13 cellular contexts compared by ENCODE assay signal in genomic region chr11:8282621-8283509, GRCh38. TPM values are rescaled to one million over a fixed set of nuclear protein-coding genes. Genes with fewer than 3 reads are reported as not detected.
DNase-seq lines count a peak whose midpoint lies in the region; ATAC-seq and TF ChIP-seq lines count a peak whose summit lies in the region.
"Had no signal": no experiment of that assay in that cellular context is flagged by ENCODE, and none has a peak within 500 bp of the region (broad histone marks: within the 10 kb centered on the region; RNA-seq: fewer than 3 reads in every experiment).

No MANE protein-coding gene starts in this region.

- no peak overlapping the region for H2BK12ac ChIP-seq in neuronal stem cell (ENCODE audit: low read length)

- H3K4me3 ChIP-seq in heart left ventricle (peak overlapping the region in 9 of 12 donors; percentile 22 to 44 (median 39)), neuronal stem cell (ENCODE audit: low read length in 2 of 2) (peak overlapping the region in 1 of 2 donors; percentile 27)

- no peaks in the 10 kb centered on the region for H3K36me3 Mint-ChIP-seq in stimulated activated naive B cell treated with anti-CD40 and anti-IgM and Interleukin-4, amounts not matched to agents 10 μg/mL and 1 μg/mL and 100 μg/mL, for 72 hours
- H3K36me3 Mint-ChIP-seq: activated naive CD8-positive, alpha-beta T cell had no signal

- H3K9ac ChIP-seq in ES-I3 (ENCODE audit: low read depth, low read length) = peak overlapping the region; percentile 56; the same call in 1 of the 2 replicates
- H3K9ac ChIP-seq in neuronal stem cell (ENCODE audit: low read depth, low read length, poor library complexity) = no peak overlapping the region

- H3K9me3 ChIP-seq in ES-I3 (ENCODE audit: control insufficient read depth, insufficient read depth, low read length) = no peaks in the 10 kb centered on the region
- H3K9me3 ChIP-seq in heart left ventricle = no peaks in the 10 kb centered on the region
- no peaks in the 10 kb centered on the region for H3K9me3 ChIP-seq in neuronal stem cell (replicated peaks in 1 of 2; ENCODE audit: control insufficient read depth in 2 of 2, insufficient read depth in 1 of 2, low read depth in 1 of 2, low read length in 2 of 2)

- H3K27ac Mint-ChIP-seq in stimulated activated naive B cell treated with anti-CD40 and anti-IgM and Interleukin-4, amounts not matched to agents 10 μg/mL and 1 μg/mL and 100 μg/mL, for 72 hours = no peak overlapping the region
- H3K27ac Mint-ChIP-seq: activated naive CD8-positive, alpha-beta T cell; B cell had no signal

- H3K79me1 ChIP-seq in neuronal stem cell (ENCODE audit: low read depth, low read length) = no peaks in the 10 kb centered on the region

- H3K27me3 Mint-ChIP-seq in stimulated activated naive B cell treated with anti-CD40 and anti-IgM and Interleukin-4, amounts not matched to agents 10 μg/mL and 1 μg/mL and 100 μg/mL, for 72 hours = peaks cover 18 to 20% of the 10 kb centered on the region in 2 donors

- H3K27ac ChIP-seq in heart left ventricle = peak overlapping the region in 3 of 12 donors; percentile 22 to 49 (median 38)
- no peak overlapping the region for H3K27ac ChIP-seq in neuronal stem cell (replicated peaks; ENCODE audit: low read length)

- H2AFZ ChIP-seq in neuronal stem cell (ENCODE audit: low read length) = peak overlapping the region; percentile 97

- no peaks in the 10 kb centered on the region for H3K36me3 ChIP-seq in ES-I3 (ENCODE audit: insufficient read depth, low read length)
- H3K36me3 ChIP-seq in heart left ventricle = no peaks in the 10 kb centered on the region
- H3K36me3 ChIP-seq in neuronal stem cell (replicated peaks in 1 of 2; ENCODE audit: control insufficient read depth in 2 of 2, insufficient read depth in 2 of 2, low read length in 2 of 2) = no peaks in the 10 kb centered on the region

- intact Hi-C loops in heart left ventricle (cut with DNase I) = no loop called here

- peaks cover 3% of the 10 kb centered on the region; the same call in 1 of the 2 replicates for H3K4me1 ChIP-seq in ES-I3 (ENCODE audit: insufficient read depth, low read length)
- H3K4me1 ChIP-seq in heart left ventricle = peaks cover 0 to 15% (median 6%) of the 10 kb centered on the region in 12 donors
- H3K4me1 ChIP-seq in neuronal stem cell (ENCODE audit: control insufficient read depth in 2 of 2, insufficient read depth in 1 of 2, low read depth in 1 of 2, low read length in 2 of 2) = peaks cover 11% of the 10 kb centered on the region in 2 donors

- in situ Hi-C loops in GM13976 (cut with MboI; ENCODE audit: low sequenced_read_pairs, unreplicated experiment) = no loop called here

- no peak overlapping the region for H2BK120ac ChIP-seq in neuronal stem cell (ENCODE audit: low read depth, low read length)

- TF ChIP-seq CTCF in heart left ventricle (IDR thresholded peaks at IDR 0.05) (no peak), GM13976 (IDR thresholded peaks at IDR 0.05; ENCODE audit: borderline replicate concordance, control extremely low read depth, extremely low read depth, insufficient read depth, missing control alignments) (no peak)

- no peak overlapping the region for H3K18ac ChIP-seq in neuronal stem cell (ENCODE audit: low read length)

- peaks cover 0 to 12% (median 0%) of the 10 kb centered on the region in 9 donors for H3K27me3 ChIP-seq in heart left ventricle
- peaks cover 0 to 12% (median 0%) of the 10 kb centered on the region in 3 experiments for H3K27me3 ChIP-seq in neuronal stem cell (ENCODE audit: control insufficient read depth in 3 of 3, insufficient read depth in 3 of 3, low read depth in 1 of 3, low read length in 3 of 3)

- H2BK5ac ChIP-seq in neuronal stem cell (ENCODE audit: low read length) = no peak overlapping the region

- H2AK5ac ChIP-seq in neuronal stem cell (ENCODE audit: low read depth, low read length) = no peak overlapping the region

- WGBS in heart left ventricle, 4 donors = 52 to 66% (median 59%) methylated on average over 20 of the region's 20 CpGs
- WGBS in neuronal stem cell (ENCODE audit: extremely low coverage in 2 of 2, insufficient read length in 2 of 2, insufficient replicate concordance in 1 of 2), 2 donors = no CpG with 5 or more reads among the region's 20 CpGs

- no peak overlapping the region for H3K4me3 Mint-ChIP-seq in stimulated activated naive B cell treated with anti-CD40 and anti-IgM and Interleukin-4, amounts not matched to agents 10 μg/mL and 1 μg/mL and 100 μg/mL, for 72 hours
- H3K4me3 Mint-ChIP-seq: activated naive CD8-positive, alpha-beta T cell; B cell had no signal

- H3K9me3 Mint-ChIP-seq in stimulated activated naive B cell treated with anti-CD40 and anti-IgM and Interleukin-4, amounts not matched to agents 10 μg/mL and 1 μg/mL and 100 μg/mL, for 72 hours = no peaks in the 10 kb centered on the region

- H3K4ac ChIP-seq in neuronal stem cell (ENCODE audit: low read length) = no peak overlapping the region

- peak overlapping the region; percentile 47 for H3K4me2 ChIP-seq in neuronal stem cell (ENCODE audit: insufficient read depth, low read length, poor library complexity, severe bottlenecking)

- no peak overlapping the region for H4K8ac ChIP-seq in neuronal stem cell (ENCODE audit: low read depth, low read length)

- H4K91ac ChIP-seq in neuronal stem cell (ENCODE audit: low read depth, low read length, poor library complexity) = no peak overlapping the region

- TF ChIP-seq POLR2A in heart left ventricle (IDR thresholded peaks at IDR 0.05) = no peak

- peak; percentile 59 for DNase-seq in NCI-H524 treated with DMSO at 0.1 percent for 48 hours (lab: John Stamatoyannopoulos, UW)
- peak in 2 of 5 donors; percentile 7 to 21 for DNase-seq in heart left ventricle
- no peak for DNase-seq in neuronal stem cell (ENCODE audit: low spot score)
- DNase-seq in stimulated activated naive B cell treated with anti-CD40 and anti-IgM and Interleukin-4, amounts not matched to agents 10 μg/mL and 1 μg/mL and 100 μg/mL, for 72 hours = no peak
- no peak for DNase-seq in GM13976 (ENCODE audit: low spot score)
- no peak for DNase-seq in GM03348 (ENCODE audit: low spot score)
- no peak for DNase-seq in stimulated activated CD4-positive, alpha-beta T cell treated with anti-CD3 and anti-CD28 coated beads, Interleukin-2, amount 100 ng/mL, for 48 hours
- DNase-seq: effector CD8-positive, alpha-beta T cell; SIG-M5 had no signal

- no peak overlapping the region for H3K14ac ChIP-seq in neuronal stem cell (ENCODE audit: low read length)

- no peak overlapping the region for H2BK15ac ChIP-seq in neuronal stem cell (ENCODE audit: low read length)

- H3K4me1 Mint-ChIP-seq in stimulated activated naive B cell treated with anti-CD40 and anti-IgM and Interleukin-4, amounts not matched to agents 10 μg/mL and 1 μg/mL and 100 μg/mL, for 72 hours = no peaks in the 10 kb centered on the region
- H3K4me1 Mint-ChIP-seq: B cell had no signal

- ATAC-seq in heart left ventricle = peak; percentile 34 to 84 (median 68)
- no peak for ATAC-seq in stimulated activated naive B cell treated with anti-CD40 and anti-IgM and Interleukin-4, amounts not matched to agents 10 μg/mL and 1 μg/mL and 100 μg/mL, for 72 hours (replicated peaks)

- no peak overlapping the region for H3K23ac ChIP-seq in neuronal stem cell (ENCODE audit: low read depth, low read length, poor library complexity)

RNA-seq across cellular contexts. Expression of gene LMO1, which starts 19.2 kb away (rescaled TPM):
- 1 to 10 TPM in 6 of 9 donors, under 1 TPM in 2, not detected in 1; 0.75 to 4.1 (median 2.4) TPM for total RNA-seq in heart left ventricle
- 1 to 10 TPM in 1 of 2 donors, under 1 TPM in 1; 0.42 to 2.2 TPM for polyA plus RNA-seq in heart left ventricle
- 9.9 TPM for polyA plus RNA-seq in neuronal stem cell (2013, experiment 1 of 2)
- 9.4 TPM for polyA plus RNA-seq in neuronal stem cell (2013, experiment 2 of 2)
- total RNA-seq: B cell, omental fat pad had no signal

Comparison
In these comparisons a context has a peak if more than half of its experiments do, and no peak if none do; other contexts are left out.
1. ATAC-seq: peak in heart left ventricle (4 of 4); none in stimulated activated naive B cell treated with anti-CD40 and anti-IgM and Interleukin-4, amounts not matched to agents 10 μg/mL and 1 μg/mL and 100 μg/mL, for 72 hours (0 of 2).